16 cellular contexts compared by ENCODE assay signal in genomic region chr4:111398906-111399330, GRCh38.
DNase-seq lines count a peak whose midpoint lies in the region; FAIRE-seq and TF ChIP-seq lines count a peak whose summit lies in the region.
"Had no signal": no experiment of that assay in that cellular context is flagged by ENCODE, and none has a peak within 500 bp of the region (broad histone marks: within the 10 kb centered on the region; RNA-seq: fewer than 3 reads in every experiment).

No MANE protein-coding gene starts in this region.

- H4K20me1 ChIP-seq in hepatocyte (ENCODE audit: insufficient read depth, poor library complexity, severe bottlenecking), result no peaks in the 10 kb centered on the region

- H3K4me2 ChIP-seq in hepatocyte, result no peak overlapping the region

- H3K9me3 ChIP-seq in hepatocyte (ENCODE audit: low read depth), result no peaks in the 10 kb centered on the region
- H3K9me3 ChIP-seq: upper lobe of left lung had no signal

- no peaks in the 10 kb centered on the region for H3K36me3 ChIP-seq in hepatocyte (replicated peaks; ENCODE audit: insufficient read depth, low read depth)
- H3K36me3 ChIP-seq: upper lobe of left lung had no signal

- H3K4me1 ChIP-seq in hepatocyte (ENCODE audit: insufficient read depth), result no peaks in the 10 kb centered on the region
- H3K4me1 ChIP-seq: upper lobe of left lung had no signal

- DNase-seq in NCI-H510A treated with DMSO at 0.1 percent for 48 hours (lab: John Stamatoyannopoulos, UW) (peak; percentile 1), NCI-H510A (lab: John Stamatoyannopoulos, UW) (no peak), cerebellar cortex (ENCODE audit: low spot score) (peak; percentile 2), hepatocyte (ENCODE audit: low spot score) (peak; percentile 20), stromal cell of bone marrow (ENCODE audit: low read depth) (peak; percentile 52), urothelium cell line (ENCODE audit: low spot score) (no peak), GM10266 (ENCODE audit: extremely low spot score) (no peak), AG20443 (ENCODE audit: low spot score) (no peak)
- DNase-seq: activated CD4-positive, CD25-positive, alpha-beta regulatory T cell treated with anti-CD3 and anti-CD28 coated beads, Interleukin-2, amount 50 U/mL, for 72 hours; activated effector memory CD4-positive, alpha-beta T cell treated with anti-CD3 and anti-CD28 coated beads, Interleukin-2, amount 50 U/mL, for 16 hours; islet precursor cell; NK-92 treated with Interleukin-12 subunit alpha and Interleukin-12 subunit beta, amount 100 ng/mL, for 24 hours; stimulated activated CD4-positive, alpha-beta T cell treated with anti-CD3 and anti-CD28 coated beads, Interleukin-12 subunit alpha, Interleukin-12 subunit beta, amount 100 ng/mL, for 4 hours; upper lobe of left lung had no signal

- no peaks in the 10 kb centered on the region for H3K9me2 ChIP-seq in hepatocyte (replicated peaks; ENCODE audit: insufficient read depth)

- no peaks in the 10 kb centered on the region for H3K79me2 ChIP-seq in hepatocyte

- H2AFZ ChIP-seq in hepatocyte, result no peak overlapping the region

- no peak for TF ChIP-seq CTCF in hepatocyte (IDR thresholded peaks at IDR 0.05; ENCODE audit: poor library complexity)
- no peak for TF ChIP-seq CTCF in GM10266 (IDR thresholded peaks at IDR 0.05; ENCODE audit: control insufficient read depth, insufficient read depth, low read depth, missing control alignments)

- no peak overlapping the region for H3K4me3 ChIP-seq in hepatocyte
- H3K4me3 ChIP-seq: upper lobe of left lung had no signal

- no peak overlapping the region for H3K27ac ChIP-seq in hepatocyte
- H3K27ac ChIP-seq: epithelial cell of prostate, upper lobe of left lung had no signal

- FAIRE-seq in urothelium cell line (lab: Jason Lieb, UNC), result no peak
- FAIRE-seq: bronchial epithelial cell had no signal

- 61% methylated on average over 5 of the region's 5 CpGs for WGBS in hepatocyte (ENCODE audit: low lambda C conversion rate, missing lambda C conversion rate)

- no peaks in the 10 kb centered on the region for H3K27me3 ChIP-seq in hepatocyte
- H3K27me3 ChIP-seq: upper lobe of left lung had no signal

Comparison
In these comparisons a context has a peak if more than half of its experiments do, and no peak if none do; other contexts are left out.
1. DNase-seq: peak in NCI-H510A treated with DMSO at 0.1 percent for 48 hours (single experiment), cerebellar cortex (single experiment), hepatocyte (single experiment) and stromal cell of bone marrow (single experiment); none in NCI-H510A (single experiment), urothelium cell line (single experiment), GM10266 (single experiment) and AG20443 (single experiment).